Comparison of ENCODE assay signal across 3 cellular contexts in genomic region chr1:246517391-246517790, GRCh38.
"Had no signal": no experiment of that assay in that cellular context is flagged by ENCODE, and none has a peak within 500 bp of the region (broad histone marks: within the 10 kb centered on the region; RNA-seq: fewer than 3 reads in every experiment).

No MANE protein-coding gene starts in this region.

- DNase-seq: GDM1, GF-D8 had no signal

- H3K4me3 ChIP-seq: GM12878 had no signal

- ATAC-seq: GM12878 had no signal
